20 cellular contexts compared by ENCODE assay signal in genomic region chr11:70528794-70529580, GRCh38.
"Had no signal": no experiment of that assay in that cellular context is flagged by ENCODE, and none has a peak within 500 bp of the region (broad histone marks: within the 10 kb centered on the region; RNA-seq: fewer than 3 reads in every experiment).

No MANE protein-coding gene starts in this region.

- H3K4me1 Mint-ChIP-seq: stimulated activated effector memory CD8-positive, alpha-beta T cell treated with anti-CD3 and anti-CD28 coated beads, Interleukin-12 subunit alpha, Interleukin-12 subunit beta, amount 100 ng/mL, for 72 hours had no signal

- H3K36me3 ChIP-seq: left lung, neutrophil, right atrium auricular region, tibial artery, upper lobe of left lung, vagina had no signal

- H3K27ac Mint-ChIP-seq: stimulated activated effector memory CD8-positive, alpha-beta T cell treated with anti-CD3 and anti-CD28 coated beads, Interleukin-12 subunit alpha, Interleukin-12 subunit beta, amount 100 ng/mL, for 72 hours had no signal

- H3K4me2 ChIP-seq: smooth muscle cell had no signal

- H3K9me3 Mint-ChIP-seq: nephron progenitor cell; stimulated activated effector memory CD8-positive, alpha-beta T cell treated with anti-CD3 and anti-CD28 coated beads, Interleukin-12 subunit alpha, Interleukin-12 subunit beta, amount 100 ng/mL, for 72 hours had no signal

- H3K36me3 Mint-ChIP-seq: stimulated activated effector memory CD8-positive, alpha-beta T cell treated with anti-CD3 and anti-CD28 coated beads, Interleukin-12 subunit alpha, Interleukin-12 subunit beta, amount 100 ng/mL, for 72 hours had no signal

- H3K4me1 ChIP-seq: left lung, right atrium auricular region, tibial artery, vagina had no signal

- H3K27ac ChIP-seq: left lung, neutrophil, right atrium auricular region, tibial artery, upper lobe of left lung, vagina had no signal

- ATAC-seq: left lung; stimulated activated effector memory CD8-positive, alpha-beta T cell treated with anti-CD3 and anti-CD28 coated beads, Interleukin-12 subunit alpha, Interleukin-12 subunit beta, amount 100 ng/mL, for 72 hours; stimulated activated naive CD8-positive, alpha-beta T cell treated with anti-CD3 and anti-CD28 coated beads, Interleukin-15, Interleukin-2, amounts not matched to agents 100 U/mL and 50 U/mL, for 24 hours had no signal

- DNase-seq: cortex of kidney; dorsolateral prefrontal cortex; effector CD8-positive, alpha-beta T cell; foreskin melanocyte; hypothalamus; mesenchymal stem cell; midbrain; nephron progenitor cell; stimulated activated CD4-positive, alpha-beta T cell treated with anti-CD3 and anti-CD28 coated beads, Interleukin-4, amount 100 ng/mL, for 1 hour; stimulated activated CD8-positive, alpha-beta memory T cell treated with anti-CD3 and anti-CD28 coated beads, Interleukin-4, amount 100 ng/mL, for 48 hours; stimulated activated naive CD8-positive, alpha-beta T cell treated with anti-CD3 and anti-CD28 coated beads, Interleukin-15, Interleukin-2, amounts not matched to agents 100 U/mL and 50 U/mL, for 24 hours; tibial artery had no signal

- H3K4me3 ChIP-seq: dorsolateral prefrontal cortex, left lung, lung, right atrium auricular region, smooth muscle cell, tibial artery, upper lobe of left lung, vagina had no signal

- H3K4me3 Mint-ChIP-seq: nephron progenitor cell; stimulated activated effector memory CD8-positive, alpha-beta T cell treated with anti-CD3 and anti-CD28 coated beads, Interleukin-12 subunit alpha, Interleukin-12 subunit beta, amount 100 ng/mL, for 72 hours had no signal

- H3K27me3 ChIP-seq: left lung, neutrophil, right atrium auricular region, upper lobe of left lung, vagina had no signal

- H3K9me3 ChIP-seq: left lung, neutrophil, right atrium auricular region, tibial artery, upper lobe of left lung, vagina had no signal
